In genomic region chr1:30908886-30909777, GRCh38 we compare ENCODE assay signal across 8 cellular contexts. TPM values are rescaled to one million over a fixed set of nuclear protein-coding genes. Genes with fewer than 3 reads are reported as not detected.
DNase-seq lines count a peak whose midpoint lies in the region; ATAC-seq lines count a peak whose summit lies in the region.

No MANE protein-coding gene starts in this region.

- H3K27me3 Mint-ChIP-seq in activated naive CD8-positive, alpha-beta T cell treated with anti-CD3 and anti-CD28 coated beads for 36 hours, result peaks cover 50% of the 10 kb centered on the region
- peaks cover 64% of the 10 kb centered on the region for H3K27me3 Mint-ChIP-seq in stimulated activated naive CD8-positive, alpha-beta T cell treated with anti-CD3 and anti-CD28 coated beads, Interleukin-15, amount 100 ng/mL, for 72 hours

- ATAC-seq in stimulated activated naive CD8-positive, alpha-beta T cell treated with anti-CD3 and anti-CD28 coated beads, Interleukin-15, amount 100 ng/mL, for 72 hours, result no peak
- no peak for ATAC-seq in HG03159 (IDR thresholded peaks at IDR 0.05; ENCODE audit: unreplicated experiment)

- H3K4me3 Mint-ChIP-seq in activated naive CD8-positive, alpha-beta T cell treated with anti-CD3 and anti-CD28 coated beads for 36 hours, result peak overlapping the region; percentile 74
- peak overlapping the region; percentile 83 to 87 for H3K4me3 Mint-ChIP-seq in stimulated activated naive CD8-positive, alpha-beta T cell treated with anti-CD3 and anti-CD28 coated beads, Interleukin-15, amount 100 ng/mL, for 72 hours

- peak overlapping the region; percentile 38 for H3K4me3 ChIP-seq in iPS-11a (ENCODE audit: low read depth, low read length)

- H3K36me3 Mint-ChIP-seq in activated naive CD8-positive, alpha-beta T cell treated with anti-CD3 and anti-CD28 coated beads for 36 hours, result no peaks in the 10 kb centered on the region

- DNase-seq in NCI-H748 (lab: John Stamatoyannopoulos, UW; ENCODE audit: unreplicated experiment) (peak; percentile 11), NCI-H748 treated with DMSO at 0.1 percent for 48 hours (lab: John Stamatoyannopoulos, UW) (no peak), RKO (ENCODE audit: low spot score) (no peak), SHP77 (lab: John Stamatoyannopoulos, UW) (no peak)
- DNase-seq in activated naive CD8-positive, alpha-beta T cell treated with anti-CD3 and anti-CD28 coated beads for 36 hours, result no peak
- no peak for DNase-seq in stimulated activated naive CD8-positive, alpha-beta T cell treated with anti-CD3 and anti-CD28 coated beads, Interleukin-15, amount 100 ng/mL, for 72 hours

- H3K27ac Mint-ChIP-seq in activated naive CD8-positive, alpha-beta T cell treated with anti-CD3 and anti-CD28 coated beads for 36 hours, result no peak overlapping the region
- H3K27ac Mint-ChIP-seq in stimulated activated naive CD8-positive, alpha-beta T cell treated with anti-CD3 and anti-CD28 coated beads, Interleukin-15, amount 100 ng/mL, for 72 hours, result peak overlapping the region; percentile 27 to 88

- peaks cover 12% of the 10 kb centered on the region for H3K4me1 Mint-ChIP-seq in activated naive CD8-positive, alpha-beta T cell treated with anti-CD3 and anti-CD28 coated beads for 36 hours
- H3K4me1 Mint-ChIP-seq in stimulated activated naive CD8-positive, alpha-beta T cell treated with anti-CD3 and anti-CD28 coated beads, Interleukin-15, amount 100 ng/mL, for 72 hours, result peaks cover 27% of the 10 kb centered on the region

- H3K9me3 Mint-ChIP-seq in activated naive CD8-positive, alpha-beta T cell treated with anti-CD3 and anti-CD28 coated beads for 36 hours, result no peaks in the 10 kb centered on the region
- no peaks in the 10 kb centered on the region for H3K9me3 Mint-ChIP-seq in stimulated activated naive CD8-positive, alpha-beta T cell treated with anti-CD3 and anti-CD28 coated beads, Interleukin-15, amount 100 ng/mL, for 72 hours

RNA-seq across cellular contexts. Expression of gene SDC3, which starts 0.6 kb away (rescaled TPM):
- total RNA-seq in activated naive CD8-positive, alpha-beta T cell treated with anti-CD3 and anti-CD28 coated beads for 36 hours, result under 1 TPM; 0.30 to 0.43 TPM
